Comparison of ENCODE assay signal across 13 cellular contexts in genomic region chr1:27010226-27010994, GRCh38. TPM values are rescaled to one million over a fixed set of nuclear protein-coding genes. Genes with fewer than 3 reads are reported as not detected.
DNase-seq lines count a peak whose midpoint lies in the region; ATAC-seq, FAIRE-seq and TF ChIP-seq lines count a peak whose summit lies in the region.
"Had no signal": no experiment of that assay in that cellular context is flagged by ENCODE, and none has a peak within 500 bp of the region (broad histone marks: within the 10 kb centered on the region; RNA-seq: fewer than 3 reads in every experiment).

No MANE protein-coding gene starts in this region.

- H3K36me3 ChIP-seq in heart left ventricle (peaks cover 0 to 14% (median 0%) of the 10 kb centered on the region in 9 donors), endothelial cell of umbilical vein (ENCODE audit: control insufficient read depth in 2 of 2, extremely low read depth in 1 of 2, insufficient read depth in 2 of 2, low read length in 2 of 2) (no peaks in the 10 kb centered on the region), mucosa of stomach (ENCODE audit: control insufficient read depth, insufficient read depth, low read length) (no peaks in the 10 kb centered on the region), uterus (no peaks in the 10 kb centered on the region), BE2C (no peaks in the 10 kb centered on the region)

- CTCF ChIA-PET in endothelial cell of umbilical vein (lab: Charles Lee) = interaction anchor here (0.8 to 2.9 kb wide), 3 partner anchors 10 to 87 kb away, joined by 3 to 25 read pairs (median 3); no protein-coding TSS in a partner anchor

- FAIRE-seq in endothelial cell of umbilical vein (lab: Jason Lieb, UNC) = peak; percentile 62
- FAIRE-seq: A204.1 had no signal

- H3K27ac ChIP-seq in heart left ventricle (peak overlapping the region in 11 of 12 donors; percentile 39 to 92 (median 82)), endothelial cell of umbilical vein (ENCODE audit: insufficient read depth, low read depth, low read length) (no peak overlapping the region), uterus (peak overlapping the region; percentile 83 to 90)

- TF ChIP-seq POLR2A in heart left ventricle (IDR thresholded peaks at IDR 0.05) (no peak), endothelial cell of umbilical vein (IDR thresholded peaks at IDR 0.05; ENCODE audit: low read depth, low read length) (no peak), uterus (IDR thresholded peaks at IDR 0.05) (no peak)

- dilution Hi-C loops in endothelial cell of umbilical vein (cut with MboI; ENCODE audit: extremely low pct_ligation_motif_present, low sequenced_read_pairs) = no loop called here

- DNase-seq in heart left ventricle (no peak), Right ventricle myocardium inferior (ENCODE audit: missing footprints) (no peak), endothelial cell of umbilical vein (ENCODE audit: low read depth, low spot score) (no peak), uterus (no peak), dermis blood vessel endothelial cell (no peak), BE2C (no peak), omental fat pad (ENCODE audit: low spot score) (no peak)
- DNase-seq: GOT3, hippocampal formation had no signal

- ATAC-seq in heart left ventricle (no peak), Right ventricle myocardium inferior (no peak), omental fat pad (ENCODE audit: low FRiP score) (no peak)

- no TSS peak for BruUV-seq in endothelial cell of umbilical vein (replicated peaks; lab: Mats Ljungman, UMichigan)

- H3K79me2 ChIP-seq in endothelial cell of umbilical vein (ENCODE audit: control insufficient read depth, insufficient read depth, low read length) = no peaks in the 10 kb centered on the region

- H3K9ac ChIP-seq in endothelial cell of umbilical vein (replicated peaks; ENCODE audit: extremely low read depth, insufficient read depth, low read length) (no peak overlapping the region), mucosa of stomach (ENCODE audit: low read length) (peak overlapping the region; percentile 27)

- POLR2A ChIA-PET in endothelial cell of umbilical vein (lab: Charles Lee) = no interaction called here

- H3K27me3 ChIP-seq in heart left ventricle (no peaks in the 10 kb centered on the region), endothelial cell of umbilical vein (ENCODE audit: control insufficient read depth in 2 of 2, insufficient read depth in 2 of 2, low read length in 2 of 2) (no peaks in the 10 kb centered on the region), mucosa of stomach (ENCODE audit: control insufficient read depth, insufficient read depth, low read length) (no peaks in the 10 kb centered on the region), uterus (no peaks in the 10 kb centered on the region), BE2C (no peaks in the 10 kb centered on the region)

- WGBS in heart left ventricle, 4 donors = 61 to 74% (median 65%) methylated on average over 3 to 5 of the region's 5 CpGs

- H3K4me3 ChIP-seq in heart left ventricle (peak overlapping the region in 9 of 12 donors; percentile 6 to 64 (median 53)), endothelial cell of umbilical vein (replicated peaks in 1 of 3; ENCODE audit: insufficient read depth in 1 of 3, low read depth in 1 of 3, low read length in 3 of 3) (no peak overlapping the region), mucosa of stomach (ENCODE audit: low read length) (no peak overlapping the region), uterus (peak overlapping the region; percentile 46 to 52), BE2C (ENCODE audit: low read depth, low read length) (no peak overlapping the region)

- H3K4me2 ChIP-seq in endothelial cell of umbilical vein (ENCODE audit: insufficient read depth, low read length) = no peak overlapping the region

- H3K9me1 ChIP-seq in endothelial cell of umbilical vein (replicated peaks; ENCODE audit: control insufficient read depth, extremely low read depth, insufficient read depth, low read length) = no peaks in the 10 kb centered on the region

- intact Hi-C loops in heart left ventricle (cut with DNase I) = no loop called here
- intact Hi-C loops in Right ventricle myocardium inferior (cut with DNase I) = no loop called here
- intact Hi-C loops in endothelial cell of umbilical vein (cut with micrococcal nuclease) = no loop called here
- intact Hi-C loops in uterus (cut with DNase I; ENCODE audit: low total_unique reads) = no loop called here

- no peaks in the 10 kb centered on the region for H3K9me3 ChIP-seq in heart left ventricle
- no peaks in the 10 kb centered on the region for H3K9me3 ChIP-seq in endothelial cell of umbilical vein (replicated peaks; ENCODE audit: control insufficient read depth, insufficient read depth, low read length)
- H3K9me3 ChIP-seq in mucosa of stomach (ENCODE audit: control insufficient read depth, low read length) = no peaks in the 10 kb centered on the region
- no peaks in the 10 kb centered on the region for H3K9me3 ChIP-seq in uterus
- no peaks in the 10 kb centered on the region for H3K9me3 ChIP-seq in BE2C

- no peaks in the 10 kb centered on the region for H4K20me1 ChIP-seq in endothelial cell of umbilical vein (replicated peaks; ENCODE audit: control insufficient read depth, extremely low read depth, insufficient read depth, low read length)

- TF ChIP-seq CTCF in heart left ventricle (IDR thresholded peaks at IDR 0.05) = no peak
- TF ChIP-seq CTCF in endothelial cell of umbilical vein (IDR thresholded peaks at IDR 0.05; ENCODE audit: extremely low read depth in 1 of 2, insufficient read depth in 1 of 2, low read depth in 1 of 2, low read length in 2 of 2) = no peak
- no peak for TF ChIP-seq CTCF in uterus (IDR thresholded peaks at IDR 0.05)
- no peak for TF ChIP-seq CTCF in BE2C (IDR thresholded peaks at IDR 0.05; ENCODE audit: low read depth, low read length)
- TF ChIP-seq CTCF in omental fat pad (IDR thresholded peaks at IDR 0.05) = no peak

- H2AFZ ChIP-seq in endothelial cell of umbilical vein (ENCODE audit: low read depth, low read length) = no peak overlapping the region

- peaks cover 0 to 55% (median 16%) of the 10 kb centered on the region in 12 donors for H3K4me1 ChIP-seq in heart left ventricle
- peaks cover 8% of the 10 kb centered on the region for H3K4me1 ChIP-seq in endothelial cell of umbilical vein (ENCODE audit: control insufficient read depth, extremely low read depth, insufficient read depth, low read length)
- peaks cover 50% of the 10 kb centered on the region for H3K4me1 ChIP-seq in mucosa of stomach (ENCODE audit: control insufficient read depth, insufficient read depth, low read length)
- peaks cover 0 to 8% of the 10 kb centered on the region in 2 donors for H3K4me1 ChIP-seq in uterus
- no peaks in the 10 kb centered on the region for H3K4me1 ChIP-seq in BE2C

RNA-seq across cellular contexts. Expression of gene TENT5B, which starts 2.2 kb away (rescaled TPM):
- 10 to 100 TPM in 8 of 9 donors, 1 to 10 TPM in 1; 9.1 to 78.4 (median 32.6) TPM for total RNA-seq in heart left ventricle
- 10 to 100 TPM; 19.8 to 62.2 TPM for polyA plus RNA-seq in heart left ventricle
- total RNA-seq in Right ventricle myocardium inferior = 41.8 TPM
- 0.73 and 0.88 TPM in 2 replicates for total RNA-seq in endothelial cell of umbilical vein
- polyA plus RNA-seq in endothelial cell of umbilical vein = 0.86 and 0.99 TPM in 2 replicates
- 0.44 and 0.63 TPM in 2 replicates for polyA plus RNA-seq in endothelial cell of umbilical vein (2011; cell fraction: cytosol; rRNA removed)
- polyA plus RNA-seq in endothelial cell of umbilical vein (2011; cell fraction: nucleus; rRNA removed) = 0.39 and 0.49 TPM in 2 replicates
- polyA plus RNA-seq in endothelial cell of umbilical vein (2012) = 0.37 and 0.95 TPM in 2 replicates
- 0.53 and 0.72 TPM in 2 replicates for polyA minus RNA-seq in endothelial cell of umbilical vein
- 7.3 TPM for polyA minus RNA-seq in endothelial cell of umbilical vein (2011; cell fraction: cytosol; rRNA and poly(A)+ RNA removed)
- polyA minus RNA-seq in endothelial cell of umbilical vein (2011; cell fraction: nucleus; rRNA and poly(A)+ RNA removed) = 0.34 and 0.67 TPM in 2 replicates
- 10 to 100 TPM in 2 of 4 donors, 1 to 10 TPM in 2; 3.2 to 30.0 (median 11.9) TPM for total RNA-seq in uterus
- 0.17 and 0.33 TPM in 2 replicates for total RNA-seq in dermis blood vessel endothelial cell
- polyA plus RNA-seq in BE2C (2012; ENCODE audit: insufficient read depth, insufficient read length, low read depth) = 0.25 TPM
- 10 to 100 TPM in 2 of 4 donors, 1 to 10 TPM in 2; 2.4 to 16.1 (median 10.4) TPM for total RNA-seq in omental fat pad
- total RNA-seq: T-helper 2 cell treated with Interferon-gamma antibody and Interleukin-4, amounts not matched to agents 100 ng/mL and 5 ng/mL, for 36 hours had no signal

RNA-seq across cellular contexts. Expression of gene TRNP1, which starts 16.9 kb away (rescaled TPM):
- total RNA-seq in heart left ventricle (10 to 100 TPM; 16.6 to 68.5 (median 21.7) TPM), Right ventricle myocardium inferior (26.9 TPM), endothelial cell of umbilical vein (5.9 and 10.3 TPM in 2 replicates), uterus (10 to 100 TPM in 2 of 4 donors, 1 to 10 TPM in 2; 1.5 to 11.9 (median 7.2) TPM), dermis blood vessel endothelial cell (2.5 and 4.8 TPM in 2 replicates), omental fat pad (10 to 100 TPM in 3 of 4 donors, 1 to 10 TPM in 1; 7.1 to 24.6 (median 15.2) TPM)
- polyA plus RNA-seq in heart left ventricle (10 to 100 TPM; 18.4 to 38.9 TPM), endothelial cell of umbilical vein (14.6 and 20.5 TPM in 2 replicates)
- polyA plus RNA-seq in endothelial cell of umbilical vein (2011; cell fraction: cytosol; rRNA removed) = 10.3 and 14.2 TPM in 2 replicates
- 3.4 and 4.4 TPM in 2 replicates for polyA plus RNA-seq in endothelial cell of umbilical vein (2011; cell fraction: nucleus; rRNA removed)
- polyA plus RNA-seq in endothelial cell of umbilical vein (2012) = 14.4 and 19.8 TPM in 2 replicates
- polyA minus RNA-seq in endothelial cell of umbilical vein = 6.2 and 6.4 TPM in 2 replicates
- polyA minus RNA-seq in endothelial cell of umbilical vein (2011; cell fraction: cytosol; rRNA and poly(A)+ RNA removed) = not detected
- polyA minus RNA-seq in endothelial cell of umbilical vein (2011; cell fraction: nucleus; rRNA and poly(A)+ RNA removed) = 1.6 and 2.0 TPM in 2 replicates
- 0.37 TPM for polyA plus RNA-seq in BE2C (2012; ENCODE audit: insufficient read depth, insufficient read length, low read depth)

RNA-seq across cellular contexts. Expression of gene KDF1, which starts 50.1 kb away (rescaled TPM):
- total RNA-seq in heart left ventricle (under 1 TPM in 2 of 9 donors, not detected in 7; 0.12 to 0.45 TPM), Right ventricle myocardium inferior (0.68 TPM), endothelial cell of umbilical vein (not detected in 2 replicates), uterus (1 to 10 TPM in 1 of 4 donors, not detected in 3; 1.9 TPM), dermis blood vessel endothelial cell (not detected in 2 replicates), omental fat pad (under 1 TPM in 2 of 4 donors, not detected in 2; 0.28 to 0.50 TPM)
- polyA plus RNA-seq in heart left ventricle (under 1 TPM in 1 of 2 donors, not detected in 1; 0.03 TPM), endothelial cell of umbilical vein (0.05 TPM in 1 of 2 replicates, not detected in the other)
- not detected in 2 replicates for polyA plus RNA-seq in endothelial cell of umbilical vein (2011; cell fraction: cytosol; rRNA removed)
- polyA plus RNA-seq in endothelial cell of umbilical vein (2011; cell fraction: nucleus; rRNA removed) = not detected in 2 replicates
- polyA plus RNA-seq in endothelial cell of umbilical vein (2012) = not detected in 2 replicates
- polyA minus RNA-seq in endothelial cell of umbilical vein = 0.40 TPM in 1 of 2 replicates, not detected in the other
- polyA minus RNA-seq in endothelial cell of umbilical vein (2011; cell fraction: cytosol; rRNA and poly(A)+ RNA removed) = not detected
- not detected in 2 replicates for polyA minus RNA-seq in endothelial cell of umbilical vein (2011; cell fraction: nucleus; rRNA and poly(A)+ RNA removed)
- not detected for polyA plus RNA-seq in BE2C (2012; ENCODE audit: insufficient read depth, insufficient read length, low read depth)
- total RNA-seq: G401; T-helper 2 cell treated with Interferon-gamma antibody and Interleukin-4, amounts not matched to agents 100 ng/mL and 5 ng/mL, for 36 hours had no signal

Comparison
In these comparisons a context has a peak if more than half of its experiments do, and no peak if none do; other contexts are left out.
1. H3K4me3 ChIP-seq: peak in heart left ventricle (9 of 12) and uterus (2 of 2); none in endothelial cell of umbilical vein (0 of 3), mucosa of stomach (single experiment) and BE2C (single experiment).